8 cellular contexts compared by ENCODE assay signal in genomic region chr17:3843935-3844516, GRCh38. TPM values are rescaled to one million over a fixed set of nuclear protein-coding genes. Genes with fewer than 3 reads are reported as not detected.
DNase-seq lines count a peak whose midpoint lies in the region; ATAC-seq and TF ChIP-seq lines count a peak whose summit lies in the region.

No MANE protein-coding gene starts in this region.

- H3K27me3 ChIP-seq in PC-3 (ENCODE audit: low read length): no peaks in the 10 kb centered on the region

- intact Hi-C loops in PC-3 (cut with micrococcal nuclease): no loop called here

- ATAC-seq in PC-3 (no peak), GM21529 (IDR thresholded peaks at IDR 0.05; ENCODE audit: unreplicated experiment) (no peak), HG02759 (IDR thresholded peaks at IDR 0.05; ENCODE audit: unreplicated experiment) (no peak)

- TF ChIP-seq CTCF in PC-3 (conservative IDR thresholded peaks at IDR 0.05; ENCODE audit: low read depth, low read length): peak; percentile 79

- H3K9me2 ChIP-seq in PC-3 (replicated peaks; ENCODE audit: low read length): no peaks in the 10 kb centered on the region

- no peak overlapping the region for H3K9ac ChIP-seq in PC-3 (ENCODE audit: low read length)

- H2AFZ ChIP-seq in PC-3 (ENCODE audit: low read length): no peak overlapping the region

- POLR2A ChIA-PET in PC-3 (lab: Charles Lee; ENCODE audit: unreplicated experiment): no interaction called here

- H3K79me2 ChIP-seq in PC-3 (ENCODE audit: low read length): peaks cover 29% of the 10 kb centered on the region

- no TSS peak for BruUV-seq in PC-3 (replicated peaks; lab: Mats Ljungman, UMichigan)

- H3K9me3 ChIP-seq in PC-3 (ENCODE audit: low read length): no peaks in the 10 kb centered on the region

- CTCF ChIA-PET in PC-3 (lab: Charles Lee): interaction anchor here (0.6 to 1.0 kb wide), 3 partner anchors 106 to 604 kb away, joined by 3 to 8 read pairs (median 6); no protein-coding TSS in a partner anchor

- no peak overlapping the region for H3K27ac ChIP-seq in PC-3 (ENCODE audit: low read length)

- DNase-seq in AML-193 (lab: John Stamatoyannopoulos, UW) (peak; percentile 1 to 15), GM19240 (ENCODE audit: insufficient read length, low spot score) (peak; percentile 47), PC-3 (peak; percentile 63), islet precursor cell (peak; percentile 86)
- peak; percentile 81 for DNase-seq in activated effector memory CD4-positive, alpha-beta T cell treated with anti-CD3 and anti-CD28 coated beads, Interleukin-2, amount 50 U/mL, for 16 hours
- peak; percentile 17 to 28 for DNase-seq in stimulated activated CD8-positive, alpha-beta memory T cell treated with anti-CD3 and anti-CD28 coated beads, Interleukin-2, amount 100 ng/mL, for 48 hours (ENCODE audit: low read depth in 2 of 2)

- no peaks in the 10 kb centered on the region for H3K4me1 ChIP-seq in PC-3 (ENCODE audit: insufficient read depth, low read length)

- no peak overlapping the region for H3K4me3 ChIP-seq in PC-3 (ENCODE audit: low read length)

- 0 out of 2 replicates have a peak, but pooled peaks cover 4% of the 10 kb centered on the region for H4K20me1 ChIP-seq in PC-3 (ENCODE audit: low read length)

- H3F3A ChIP-seq in PC-3 (ENCODE audit: low read length, unreplicated experiment): no peaks in the 10 kb centered on the region

- no peak overlapping the region for H3K4me2 ChIP-seq in PC-3 (ENCODE audit: low read length)

- H3K36me3 ChIP-seq in PC-3 (ENCODE audit: low read depth, low read length): no peaks in the 10 kb centered on the region; the same call in 1 of the 2 replicates

RNA-seq across cellular contexts. Expression of gene NCBP3, which starts 2.0 kb away (rescaled TPM):
- 17.3 and 21.0 TPM in 2 replicates for total RNA-seq in PC-3 (2014; rRNA removed)

RNA-seq across cellular contexts. Expression of gene ITGAE, which starts 43.0 kb away (rescaled TPM):
- total RNA-seq in PC-3 (2014; rRNA removed): 29.7 and 42.0 TPM in 2 replicates

RNA-seq across cellular contexts. Expression of gene CAMKK1, which starts 48.8 kb away (rescaled TPM):
- total RNA-seq in PC-3 (2014; rRNA removed): 10.1 and 12.4 TPM in 2 replicates

Comparison
In these comparisons a context has a peak if more than half of its experiments do, and no peak if none do; other contexts are left out.
1. DNase-seq: peak in every context shown above with its lines; median percentile 86 in islet precursor cell; 81 in activated effector memory CD4-positive, alpha-beta T cell treated with anti-CD3 and anti-CD28 coated beads, Interleukin-2, amount 50 U/mL, for 16 hours; 63 in PC-3; 47 in GM19240; 22 in stimulated activated CD8-positive, alpha-beta memory T cell treated with anti-CD3 and anti-CD28 coated beads, Interleukin-2, amount 100 ng/mL, for 48 hours; 8 in AML-193.